8 cellular contexts compared by ENCODE assay signal in the genomic region with DNA sequence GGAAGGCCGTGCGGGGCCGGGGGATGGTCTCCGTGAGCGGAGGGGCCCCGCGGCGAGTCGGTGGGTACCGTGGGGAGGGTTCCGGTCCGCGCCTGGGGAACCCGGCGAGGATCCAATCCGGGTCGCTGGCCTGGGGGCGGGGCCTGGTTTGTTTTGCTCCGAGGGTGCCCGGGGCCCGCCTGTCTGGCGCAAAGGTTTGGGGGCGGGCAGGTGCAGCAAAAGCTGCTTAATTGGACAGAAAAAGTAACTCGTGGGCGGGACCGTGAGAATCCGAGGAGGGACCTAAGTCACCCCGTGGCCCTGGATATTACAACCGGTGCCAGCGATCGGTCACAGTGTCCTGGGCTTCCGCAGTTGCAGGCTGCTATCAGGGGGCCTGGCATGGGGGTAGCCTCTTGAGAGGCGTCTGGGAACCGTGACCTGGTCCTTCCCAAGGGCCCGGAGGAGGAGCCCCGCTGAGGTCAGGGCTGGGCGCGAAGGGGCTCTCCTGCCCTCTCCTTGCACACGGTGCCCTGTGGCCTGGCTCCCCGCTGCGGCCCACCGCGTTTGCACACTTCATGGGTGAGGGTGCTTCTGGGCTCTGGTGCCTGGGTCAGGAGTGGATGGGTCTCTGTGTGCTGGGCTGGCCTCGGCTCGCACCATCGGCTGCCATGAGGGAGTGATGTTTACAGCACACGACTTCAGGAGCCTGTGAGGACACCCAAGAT. TPM values are rescaled to one million over a fixed set of nuclear protein-coding genes. Genes with fewer than 3 reads are reported as not detected.
DNase-seq lines count a peak whose midpoint lies in the region; ATAC-seq and TF ChIP-seq lines count a peak whose summit lies in the region.

No MANE protein-coding gene starts in this region.

- H3K4me3 ChIP-seq in right lobe of liver: peak overlapping the region; percentile 71 to 99 (median 94)

- no peaks in the 10 kb centered on the region for H3K27me3 Mint-ChIP-seq in activated CD4-positive, alpha-beta T cell treated with anti-CD3 and anti-CD28 coated beads, Interleukin-2, amount 10 ng/mL, durations not matched to agents 7 days and 5 days

- POLR2A ChIA-PET in activated CD4-positive, alpha-beta T cell treated with anti-CD3 and anti-CD28 coated beads, Interleukin-2, amount 10 ng/mL, durations not matched to agents 7 days and 5 days (lab: Charles Lee): interaction anchor here (1.1 kb wide), 1 partner anchor 11 kb away, joined by 3 read pairs; the partner anchor contains the start of gene RPLP2

- peak; percentile 80 for TF ChIP-seq POLR2A in right lobe of liver (IDR thresholded peaks at IDR 0.05)

- peak overlapping the region; percentile 92 for H3K27ac Mint-ChIP-seq in activated CD4-positive, alpha-beta T cell treated with anti-CD3 and anti-CD28 coated beads, Interleukin-2, amount 10 ng/mL, durations not matched to agents 7 days and 5 days

- CTCF ChIA-PET in activated CD4-positive, alpha-beta T cell treated with anti-CD3 and anti-CD28 coated beads, Interleukin-2, amount 10 ng/mL, durations not matched to agents 7 days and 5 days (lab: Charles Lee): interaction anchor here (1.0 to 2.1 kb wide), 7 partner anchors 10 to 30 kb away, joined by 3 to 12 read pairs (median 5); partner anchors contain the start of genes CEND1, POLR2L, RPLP2 and TSPAN4

- H3K27me3 ChIP-seq in right lobe of liver: no peaks in the 10 kb centered on the region

- H3K4me3 Mint-ChIP-seq in activated CD4-positive, alpha-beta T cell treated with anti-CD3 and anti-CD28 coated beads, Interleukin-2, amount 10 ng/mL, durations not matched to agents 7 days and 5 days: peak overlapping the region; percentile 84

- peaks cover 0 to 35% (median 16%) of the 10 kb centered on the region in 4 donors for H3K4me1 ChIP-seq in right lobe of liver

- peak; percentile 84 for DNase-seq in ACHN
- peak; percentile 29 for DNase-seq in NCI-H524 treated with DMSO at 0.1 percent for 48 hours (lab: John Stamatoyannopoulos, UW)
- DNase-seq in activated CD4-positive, alpha-beta T cell treated with anti-CD3 and anti-CD28 coated beads, Interleukin-2, amount 10 ng/mL, durations not matched to agents 7 days and 5 days: peak; percentile 97
- peak; percentile 19 for DNase-seq in dedifferentiated amniotic fluid mesenchymal stem cell (ENCODE audit: extremely low spot score)
- DNase-seq in right lobe of liver: peak; percentile 96 to 98 (median 97)
- DNase-seq in stimulated activated CD4-positive, alpha-beta T cell treated with anti-CD3 and anti-CD28 coated beads, Interleukin-4, amount 100 ng/mL, for 24 hours: peak; percentile 93

- no peaks in the 10 kb centered on the region for H3K9me3 Mint-ChIP-seq in activated CD4-positive, alpha-beta T cell treated with anti-CD3 and anti-CD28 coated beads, Interleukin-2, amount 10 ng/mL, durations not matched to agents 7 days and 5 days

- intact Hi-C loops in right lobe of liver (cut with DNase I): no loop called here

- H3K4me1 Mint-ChIP-seq in activated CD4-positive, alpha-beta T cell treated with anti-CD3 and anti-CD28 coated beads, Interleukin-2, amount 10 ng/mL, durations not matched to agents 7 days and 5 days: peaks cover 21% of the 10 kb centered on the region

- TF ChIP-seq CTCF in right lobe of liver (IDR thresholded peaks at IDR 0.05): no peak

- 0% methylated on average over 13 of the region's 47 CpGs for WGBS in right lobe of liver (ENCODE audit: insufficient coverage, low coverage, low lambda C conversion rate, missing lambda C conversion rate)

- peaks cover 0 to 24% (median 7%) of the 10 kb centered on the region in 4 donors for H3K36me3 ChIP-seq in right lobe of liver

- H3K27ac ChIP-seq in right lobe of liver: peak overlapping the region; percentile 81 to 94 (median 88)

- no peaks in the 10 kb centered on the region for H3K9me3 ChIP-seq in right lobe of liver

- ATAC-seq in GM18907 (IDR thresholded peaks at IDR 0.05; ENCODE audit: unreplicated experiment) (peak; percentile 65), HG03135 (IDR thresholded peaks at IDR 0.05; ENCODE audit: unreplicated experiment) (peak; percentile 56), right lobe of liver (peak; percentile 64 to 76 (median 72))

- peaks cover 7% of the 10 kb centered on the region for H3K36me3 Mint-ChIP-seq in activated CD4-positive, alpha-beta T cell treated with anti-CD3 and anti-CD28 coated beads, Interleukin-2, amount 10 ng/mL, durations not matched to agents 7 days and 5 days (ENCODE audit: low read depth)

- in situ Hi-C loops in ACHN (cut with HindIII; ENCODE audit: low pct_ligation_motif_present, low pct_unique_long_range_greater_than_20kb, low sequenced_read_pairs): no loop called here

RNA-seq across cellular contexts. Expression of gene PNPLA2, which starts 1.4 kb away (rescaled TPM):
- total RNA-seq in activated CD4-positive, alpha-beta T cell treated with anti-CD3 and anti-CD28 coated beads, Interleukin-2, amount 10 ng/mL, durations not matched to agents 7 days and 5 days: 10 to 100 TPM; 68.9 to 71.9 TPM
- 10 to 100 TPM; 33.2 to 97.1 (median 69.6) TPM for total RNA-seq in right lobe of liver

RNA-seq across cellular contexts. Expression of gene CRACR2B, which starts 7.6 kb away (rescaled TPM):
- 1 to 10 TPM; 7.7 to 8.1 TPM for total RNA-seq in activated CD4-positive, alpha-beta T cell treated with anti-CD3 and anti-CD28 coated beads, Interleukin-2, amount 10 ng/mL, durations not matched to agents 7 days and 5 days
- total RNA-seq in right lobe of liver: 1 to 10 TPM; 2.2 to 4.0 (median 3.1) TPM

RNA-seq across cellular contexts. Expression of gene RPLP2, which starts 10.3 kb away (rescaled TPM):
- total RNA-seq in activated CD4-positive, alpha-beta T cell treated with anti-CD3 and anti-CD28 coated beads, Interleukin-2, amount 10 ng/mL, durations not matched to agents 7 days and 5 days: 1,000 to 10,000 TPM; 1,927 to 2,229 TPM
- 100 to 1,000 TPM; 212 to 574 (median 457) TPM for total RNA-seq in right lobe of liver

RNA-seq across cellular contexts. Expression of gene CD151, which starts 12.7 kb away (rescaled TPM):
- total RNA-seq in activated CD4-positive, alpha-beta T cell treated with anti-CD3 and anti-CD28 coated beads, Interleukin-2, amount 10 ng/mL, durations not matched to agents 7 days and 5 days: 10 to 100 TPM; 35.4 to 37.6 TPM
- total RNA-seq in right lobe of liver: 100 to 1,000 TPM in 5 of 6 experiments, 10 to 100 TPM in 1; 70.8 to 156 (median 135) TPM

RNA-seq across cellular contexts. Expression of gene PIDD1, which starts 15.1 kb away (rescaled TPM):
- total RNA-seq in activated CD4-positive, alpha-beta T cell treated with anti-CD3 and anti-CD28 coated beads, Interleukin-2, amount 10 ng/mL, durations not matched to agents 7 days and 5 days: 10 to 100 TPM; 47.9 to 60.4 TPM
- total RNA-seq in right lobe of liver: 10 to 100 TPM in 2 of 6 experiments, 1 to 10 TPM in 4; 6.5 to 11.8 (median 9.8) TPM

Comparison
In these comparisons a context has a peak if more than half of its experiments do, and no peak if none do; other contexts are left out.
1. Peak in every context shown above with its lines: DNase-seq, ATAC-seq, H3K4me3 ChIP-seq and H3K27ac ChIP-seq.
2. DNase-seq: peak in every context shown above with its lines; median percentile 97 in activated CD4-positive, alpha-beta T cell treated with anti-CD3 and anti-CD28 coated beads, Interleukin-2, amount 10 ng/mL, durations not matched to agents 7 days and 5 days; 97 in right lobe of liver; 93 in stimulated activated CD4-positive, alpha-beta T cell treated with anti-CD3 and anti-CD28 coated beads, Interleukin-4, amount 100 ng/mL, for 24 hours; 84 in ACHN; 29 in NCI-H524 treated with DMSO at 0.1 percent for 48 hours; 19 in dedifferentiated amniotic fluid mesenchymal stem cell.